Comparison of ENCODE assay signal across 9 cellular contexts in the genomic region with DNA sequence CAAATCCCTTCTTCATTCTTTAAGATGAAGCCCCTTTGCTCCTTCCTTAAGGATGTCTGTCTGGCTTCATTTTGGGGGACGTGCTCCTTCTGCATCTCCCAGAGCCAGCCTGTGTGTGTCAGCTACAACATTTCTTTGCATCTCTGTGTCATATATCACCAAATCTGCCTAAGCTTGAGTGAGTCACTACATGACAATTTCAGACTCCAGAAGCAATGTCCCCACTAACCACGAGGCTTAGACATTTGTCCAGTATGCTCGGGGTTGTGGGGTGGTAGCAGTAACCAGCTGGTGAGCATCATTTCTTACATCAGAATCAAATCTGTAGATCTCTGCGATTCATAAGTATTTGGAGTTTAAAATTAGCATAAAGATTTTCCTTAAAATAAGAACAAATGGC. TPM values are rescaled to one million over a fixed set of nuclear protein-coding genes. Genes with fewer than 3 reads are reported as not detected.
"Had no signal": no experiment of that assay in that cellular context is flagged by ENCODE, and none has a peak within 500 bp of the region (broad histone marks: within the 10 kb centered on the region; RNA-seq: fewer than 3 reads in every experiment).

No MANE protein-coding gene starts in this region.

RNA-seq across cellular contexts. Expression of a gene that starts 54.8 kb away (rescaled TPM):
- total RNA-seq: activated CD4-positive, alpha-beta memory T cell treated with anti-CD3 and anti-CD28 coated beads, Interleukin-2, amount 10 ng/mL, durations not matched to agents 7 days and 5 days; activated CD8-positive, alpha-beta memory T cell treated with anti-CD3 and anti-CD28 coated beads, Interleukin-2, amount 10 ng/mL, durations not matched to agents 7 days and 5 days; activated naive CD8-positive, alpha-beta T cell treated with anti-CD3 and anti-CD28 coated beads for 36 hours; aorta; cardiac septum; MCF 10A; T-cell; T-helper 17 cell had no signal
- polyA plus RNA-seq: aorta, SK-N-SH had no signal
